15 cellular contexts compared by ENCODE assay signal in the genomic region with DNA sequence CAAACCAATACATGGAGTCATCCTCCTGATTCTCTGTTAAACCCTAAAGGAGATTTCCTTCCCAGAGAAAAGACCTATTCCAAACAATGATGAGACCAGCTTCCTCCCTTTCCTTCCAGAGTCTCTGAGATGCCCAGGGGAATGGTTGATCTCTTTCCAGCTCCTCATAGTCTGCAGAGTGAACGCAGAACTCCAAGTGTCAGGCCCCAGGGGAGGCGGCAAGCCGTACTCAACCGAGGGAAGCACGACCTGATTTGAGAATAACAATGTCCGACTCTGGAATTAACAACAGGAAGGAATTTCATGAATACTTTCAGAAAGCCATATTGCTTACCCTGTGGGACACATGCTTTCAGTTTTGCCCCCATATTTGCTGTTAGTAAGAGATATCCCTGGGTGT.
A peak's percentile ranks its signal among the peaks of the same experiment; 100 is the strongest.
DNase-seq lines count a peak whose midpoint lies in the region; ATAC-seq and TF ChIP-seq lines count a peak whose summit lies in the region.
"Had no signal": no experiment of that assay in that cellular context is flagged by ENCODE, and none has a peak within 500 bp of the region (broad histone marks: within the 10 kb centered on the region; RNA-seq: fewer than 3 reads in every experiment).

No MANE protein-coding gene starts in this region.

- H3K36me3 ChIP-seq in esophagus muscularis mucosa = no peaks in the 10 kb centered on the region
- no peaks in the 10 kb centered on the region for H3K36me3 ChIP-seq in lower lobe of right lung
- no peaks in the 10 kb centered on the region for H3K36me3 ChIP-seq in skeletal muscle tissue (ENCODE audit: control insufficient read depth in 3 of 3, insufficient read depth in 3 of 3, low read length in 3 of 3)
- H3K36me3 ChIP-seq: BE2C had no signal

- no peak overlapping the region for H3K4me3 ChIP-seq in esophagus muscularis mucosa
- H3K4me3 ChIP-seq in lower lobe of right lung = no peak overlapping the region
- no peak overlapping the region for H3K4me3 ChIP-seq in skeletal muscle tissue (ENCODE audit: low read length in 3 of 3)
- H3K4me3 ChIP-seq: A549, GM23248 had no signal

- H3K9me3 ChIP-seq in esophagus muscularis mucosa (no peaks in the 10 kb centered on the region), lower lobe of right lung (no peaks in the 10 kb centered on the region), skeletal muscle tissue (ENCODE audit: control insufficient read depth in 3 of 3, low read length in 3 of 3) (no peaks in the 10 kb centered on the region)
- H3K9me3 ChIP-seq: A549, BE2C had no signal

- TF ChIP-seq POLR2A in esophagus muscularis mucosa (IDR thresholded peaks at IDR 0.05; ENCODE audit: low read depth) = no peak

- TF ChIP-seq CTCF in VCaP (conservative IDR thresholded peaks at IDR 0.05) (no peak), esophagus muscularis mucosa (IDR thresholded peaks at IDR 0.05) (no peak), lower lobe of right lung (IDR thresholded peaks at IDR 0.05) (no peak)

- DNase-seq in esophagus muscularis mucosa (ENCODE audit: extremely low spot score) (peak; percentile 74), lower lobe of right lung (no peak), NCI-H2171 treated with DMSO at 0.1 percent for 48 hours (lab: John Stamatoyannopoulos, UW) (no peak), T1000 (lab: John Stamatoyannopoulos, UW) (no peak), SKM-1 treated with dmso at 0.1 percent for 144 hours (lab: John Stamatoyannopoulos, UW; ENCODE audit: unreplicated experiment) (no peak)
- DNase-seq: BE2C; CD4-positive, alpha-beta memory T cell; DMS79; GM23248; H7 had no signal

- H3K9ac ChIP-seq in skeletal muscle tissue (ENCODE audit: low read depth in 1 of 3, low read length in 3 of 3) = no peak overlapping the region
- H3K9ac ChIP-seq: GM23248 had no signal

- no peak for ATAC-seq in lower lobe of right lung
- ATAC-seq: A549 had no signal

- H3K27me3 ChIP-seq in esophagus muscularis mucosa (no peaks in the 10 kb centered on the region), lower lobe of right lung (ENCODE audit: low read depth) (no peaks in the 10 kb centered on the region), skeletal muscle tissue (ENCODE audit: control insufficient read depth in 3 of 3, insufficient read depth in 3 of 3, low read length in 3 of 3) (no peaks in the 10 kb centered on the region)
- H3K27me3 ChIP-seq: BE2C had no signal

- intact Hi-C loops in esophagus muscularis mucosa (cut with DNase I) = no loop called here
- intact Hi-C loops in lower lobe of right lung (cut with DNase I) = no loop called here

- H3K27ac ChIP-seq in VCaP (peak overlapping the region; percentile 39; the same call in 1 of the 2 replicates), esophagus muscularis mucosa (replicated peaks in 1 of 4) (peak overlapping the region; percentile 34 to 70 (median 58)), lower lobe of right lung (peak overlapping the region; percentile 48), skeletal muscle tissue (ENCODE audit: low read depth, low read length) (peak overlapping the region; percentile 64)
- H3K27ac ChIP-seq: A549, C4-2B, GM23248, HL-60 had no signal

- TF ChIP-seq EP300 in esophagus muscularis mucosa (IDR thresholded peaks at IDR 0.05) = no peak

- H3K4me1 ChIP-seq in esophagus muscularis mucosa = peaks cover 7 to 26% (median 18%) of the 10 kb centered on the region in 4 donors
- H3K4me1 ChIP-seq in lower lobe of right lung = peaks cover 5% of the 10 kb centered on the region
- no peaks in the 10 kb centered on the region for H3K4me1 ChIP-seq in skeletal muscle tissue (ENCODE audit: control insufficient read depth in 3 of 3, insufficient read depth in 3 of 3, low read length in 3 of 3)
- H3K4me1 ChIP-seq: A549, BE2C had no signal

- 75% methylated on average over 6 of the region's 6 CpGs for WGBS in esophagus muscularis mucosa
